Comparison of ENCODE assay signal across 15 cellular contexts in the genomic region with DNA sequence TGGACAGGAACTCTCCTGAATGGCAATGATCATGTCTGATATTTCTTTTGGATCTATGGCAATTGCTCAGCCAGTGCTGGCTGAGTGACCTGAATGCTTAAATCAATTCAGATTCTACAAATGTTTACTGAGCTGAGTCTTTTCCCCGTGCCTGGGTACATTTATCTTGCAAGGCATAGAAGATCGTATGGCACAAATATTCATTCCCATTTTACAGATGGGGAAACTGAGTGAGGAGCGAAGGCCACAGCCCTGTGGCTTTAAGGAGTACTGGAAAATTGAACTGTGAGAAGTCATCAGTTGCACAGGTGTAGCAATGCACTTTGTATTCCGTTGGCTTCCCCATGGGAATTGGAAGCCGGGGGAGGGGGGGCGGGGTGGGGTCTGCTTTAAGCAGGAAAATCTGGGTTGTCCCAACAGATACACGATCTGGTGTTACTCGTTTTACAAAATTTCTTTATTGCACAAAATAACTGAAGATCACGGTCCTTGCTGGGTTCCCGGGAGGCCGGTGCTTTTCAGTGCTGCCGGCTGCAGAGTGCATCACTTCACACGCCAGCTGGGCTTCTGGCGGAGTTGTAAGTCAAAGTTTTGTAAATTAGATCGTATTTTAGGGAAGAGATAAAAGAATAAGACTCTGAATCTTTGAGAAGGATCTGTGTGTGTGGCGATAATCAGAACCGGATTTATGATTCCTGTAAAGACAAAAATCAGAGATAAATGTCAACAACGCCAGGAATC.
"Had no signal": no experiment of that assay in that cellular context is flagged by ENCODE, and none has a peak within 500 bp of the region (broad histone marks: within the 10 kb centered on the region; RNA-seq: fewer than 3 reads in every experiment).

No MANE protein-coding gene starts in this region.

- H3K4me2 ChIP-seq: smooth muscle cell had no signal

- H3K9ac ChIP-seq: parathyroid adenoma had no signal

- H3K36me3 ChIP-seq: tibial artery had no signal

- H3K27me3 ChIP-seq: body of pancreas had no signal

- H3K79me2 ChIP-seq: parathyroid adenoma had no signal

- FAIRE-seq: TTC549 had no signal

- H3K4me1 ChIP-seq: body of pancreas, parathyroid adenoma, tibial artery had no signal

- H3K27ac ChIP-seq: body of pancreas, parathyroid adenoma, tibial artery had no signal

- DNase-seq: activated B cell treated with CpG ODN at 0.5 μM for 24 hours; activated CD4-positive, alpha-beta T cell treated with anti-CD3 and anti-CD28 coated beads, Interleukin-2, amount 10 ng/mL, durations not matched to agents 7 days and 5 days; activated CD8-positive, alpha-beta memory T cell treated with anti-CD3 and anti-CD28 coated beads for 24 hours; activated naive CD4-positive, alpha-beta T cell treated with anti-CD3 and anti-CD28 coated beads, Interleukin-2, amount 50 U/mL, for 16 hours; activated T-cell treated with anti-CD3 and anti-CD28 coated beads for 4 hours; amniotic stem cell; body of pancreas; effector memory CD8-positive, alpha-beta T cell; immature natural killer cell; T-helper 2 cell; tibial artery had no signal

- H2AFZ ChIP-seq: parathyroid adenoma had no signal

- H3K4me3 ChIP-seq: body of pancreas, smooth muscle cell, tibial artery had no signal

- ATAC-seq: body of pancreas; effector memory CD8-positive, alpha-beta T cell; stimulated activated effector memory CD8-positive, alpha-beta T cell treated with anti-CD3 and anti-CD28 coated beads, Interleukin-12 subunit alpha, Interleukin-12 subunit beta, amount 100 ng/mL, for 72 hours had no signal

- H3K9me3 ChIP-seq: body of pancreas had no signal
